Comparison of ENCODE assay signal across 9 cellular contexts in genomic region chr1:63698001-63698838, GRCh38.
A peak's percentile ranks its signal among the peaks of the same experiment; 100 is the strongest.
DNase-seq lines count a peak whose midpoint lies in the region; ATAC-seq and TF ChIP-seq lines count a peak whose summit lies in the region.
"Had no signal": no experiment of that assay in that cellular context is flagged by ENCODE, and none has a peak within 500 bp of the region (broad histone marks: within the 10 kb centered on the region; RNA-seq: fewer than 3 reads in every experiment).

No MANE protein-coding gene starts in this region.

- no peaks in the 10 kb centered on the region for H3K79me1 ChIP-seq in IMR-90 (ENCODE audit: low read depth in 1 of 2, low read length in 2 of 2)

- no peaks in the 10 kb centered on the region for H3K9me2 ChIP-seq in PC-9 (ENCODE audit: insufficient read depth)

- no peaks in the 10 kb centered on the region for H3K9me1 ChIP-seq in IMR-90 (ENCODE audit: insufficient read depth, low read length)

- TF ChIP-seq CTCF in IMR-90 (conservative IDR thresholded peaks at IDR 0.05; ENCODE audit: low read depth, low read length) = no peak
- TF ChIP-seq CTCF in tibial nerve (IDR thresholded peaks at IDR 0.05) = no peak
- no peak for TF ChIP-seq CTCF in PC-9 (conservative IDR thresholded peaks at IDR 0.05)

- no peak overlapping the region for H2BK5ac ChIP-seq in IMR-90 (ENCODE audit: low read depth, low read length, poor library complexity, severe bottlenecking)

- no peak overlapping the region for H3K18ac ChIP-seq in IMR-90 (ENCODE audit: low read depth, low read length)

- WGBS in IMR-90 (ENCODE audit: extremely low coverage in 2 of 2, insufficient read length in 1 of 2), 2 experiments = 50% methylated on average over 2 of the region's 13 CpGs; no CpG with 5 or more reads in 1 of the 2 experiments
- WGBS in tibial nerve, 2 donors = 56 to 57% methylated on average over 13 of the region's 13 CpGs

- ATAC-seq in IMR-90 (ENCODE audit: low read depth) (peak; percentile 76), GM21515 (IDR thresholded peaks at IDR 0.05; ENCODE audit: unreplicated experiment) (no peak)

- H3K79me2 ChIP-seq in PC-9 (ENCODE audit: low read depth) = no peaks in the 10 kb centered on the region

- no peaks in the 10 kb centered on the region for H3K9me3 ChIP-seq in IMR-90 (ENCODE audit: control insufficient read depth, insufficient read depth, low read length)
- no peaks in the 10 kb centered on the region for H3K9me3 ChIP-seq in muscle layer of colon (ENCODE audit: low read length)
- H3K9me3 ChIP-seq in tibial nerve = no peaks in the 10 kb centered on the region
- H3K9me3 ChIP-seq in PC-9 (ENCODE audit: insufficient read depth, low read depth) = no peaks in the 10 kb centered on the region

- no peak overlapping the region for H4K8ac ChIP-seq in IMR-90 (ENCODE audit: low read depth in 2 of 2, low read length in 2 of 2)

- H3K36me3 ChIP-seq in IMR-90 (ENCODE audit: control insufficient read depth, insufficient read depth, low read length) (no peaks in the 10 kb centered on the region), muscle layer of colon (ENCODE audit: insufficient read depth, low read length) (no peaks in the 10 kb centered on the region), tibial nerve (no peaks in the 10 kb centered on the region), PC-9 (ENCODE audit: low read depth) (no peaks in the 10 kb centered on the region)

- H3K4me3 ChIP-seq in IMR-90 (ENCODE audit: insufficient read depth, low read depth, low read length) (no peak overlapping the region), muscle layer of colon (ENCODE audit: low read depth in 1 of 2, low read length in 2 of 2) (no peak overlapping the region), tibial nerve (no peak overlapping the region), PC-9 (no peak overlapping the region)

- no peak overlapping the region for H3K4me2 ChIP-seq in IMR-90 (ENCODE audit: low read depth, low read length)
- no peak overlapping the region for H3K4me2 ChIP-seq in PC-9

- dilution Hi-C loops in IMR-90 (cut with HindIII; ENCODE audit: low sequenced_read_pairs, unreplicated experiment) = no loop called here

- H4K20me1 ChIP-seq in IMR-90 (ENCODE audit: insufficient read depth, low read length) (no peaks in the 10 kb centered on the region), PC-9 (ENCODE audit: insufficient read depth) (no peaks in the 10 kb centered on the region)

- TF ChIP-seq RAD21 in IMR-90 (IDR thresholded peaks at IDR 0.05; ENCODE audit: low read length) = no peak

- intact Hi-C loops in IMR-90 (cut with micrococcal nuclease) = no loop called here
- intact Hi-C loops in PC-9 (cut with micrococcal nuclease; ENCODE audit: unreplicated experiment) = no loop called here

- no peak overlapping the region for H3K56ac ChIP-seq in IMR-90 (ENCODE audit: extremely low read depth, insufficient read depth, low read length)

- H3K27me3 ChIP-seq in IMR-90 (ENCODE audit: control insufficient read depth, insufficient read depth, low read length) = peaks cover 10% of the 10 kb centered on the region
- H3K27me3 ChIP-seq in muscle layer of colon (ENCODE audit: control insufficient read depth in 1 of 2, insufficient read depth in 2 of 2, low read length in 2 of 2) = no peaks in the 10 kb centered on the region
- no peaks in the 10 kb centered on the region for H3K27me3 ChIP-seq in tibial nerve
- H3K27me3 ChIP-seq in PC-9 (ENCODE audit: insufficient read depth, low read depth) = no peaks in the 10 kb centered on the region

- POLR2A ChIA-PET in IMR-90 (lab: Charles Lee; ENCODE audit: unreplicated experiment) (no interaction called here), PC-9 (lab: Charles Lee; ENCODE audit: unreplicated experiment) (interaction anchor here (0.5 to 0.6 kb wide), 2 partner anchors 638 to 1166 kb away, joined by 3 to 4 read pairs; no protein-coding TSS in a partner anchor)

- H2AK5ac ChIP-seq in IMR-90 (ENCODE audit: low read depth, low read length) = no peak overlapping the region

- no peak overlapping the region for H3K4ac ChIP-seq in IMR-90 (ENCODE audit: low read depth, low read length)

- DNase-seq in IMR-90 (peak; percentile 33), foreskin melanocyte (peak; percentile 88), tibial nerve (ENCODE audit: low spot score in 2 of 2) (no peak), PC-9 (no peak), NCI-H146 treated with DMSO at 0.1 percent for 48 hours (lab: John Stamatoyannopoulos, UW; ENCODE audit: unreplicated experiment) (no peak)
- DNase-seq in activated naive CD4-positive, alpha-beta T cell treated with anti-CD3 and anti-CD28 coated beads, Interleukin-2, amount 50 U/mL, for 16 hours = no peak
- DNase-seq: NCI-H1694 had no signal

- H3F3A ChIP-seq in PC-9 (ENCODE audit: insufficient read depth, low read depth) = no peaks in the 10 kb centered on the region

- H2AK9ac ChIP-seq in IMR-90 (replicated peaks; ENCODE audit: low read depth, low read length, poor library complexity) = no peak overlapping the region

- BruUV-seq in IMR-90 (replicated peaks; lab: Mats Ljungman, UMichigan) (no TSS peak), PC-9 (replicated peaks; lab: Mats Ljungman, UMichigan) (no TSS peak)

- in situ Hi-C loops in IMR-90 (cut with MboI; ENCODE audit: low sequenced_read_pairs) = no loop called here

- no peak overlapping the region; the same call in 2 of the 3 replicates for H2BK15ac ChIP-seq in IMR-90 (ENCODE audit: low read depth, low read length)

- no peak overlapping the region for H3K14ac ChIP-seq in IMR-90 (replicated peaks; ENCODE audit: low read depth, low read length)

- H3K27ac ChIP-seq in IMR-90 (ENCODE audit: insufficient read depth, low read length) (no peak overlapping the region), muscle layer of colon (ENCODE audit: low read depth, low read length) (peak overlapping the region; percentile 59), tibial nerve (peak overlapping the region; percentile 19 to 81 (median 58)), PC-9 (no peak overlapping the region)

- H3K9ac ChIP-seq in IMR-90 (ENCODE audit: low read depth, low read length) (no peak overlapping the region), muscle layer of colon (ENCODE audit: low read length) (peak overlapping the region; percentile 12)

- H2AFZ ChIP-seq in IMR-90 (replicated peaks; ENCODE audit: low read length, poor library complexity) (no peak overlapping the region), PC-9 (no peak overlapping the region)

- no peak overlapping the region for H4K5ac ChIP-seq in IMR-90 (ENCODE audit: low read depth, low read length)

- H3K4me1 ChIP-seq in IMR-90 (ENCODE audit: control insufficient read depth, insufficient read depth, low read length) = peaks cover 3% of the 10 kb centered on the region; the same call in 1 of the 2 replicates
- peaks cover 35% of the 10 kb centered on the region for H3K4me1 ChIP-seq in muscle layer of colon (ENCODE audit: insufficient read depth, low read length)
- H3K4me1 ChIP-seq in tibial nerve = peaks cover 0 to 4% (median 0%) of the 10 kb centered on the region in 4 donors
- peaks cover 19% of the 10 kb centered on the region for H3K4me1 ChIP-seq in PC-9 (replicated peaks; ENCODE audit: insufficient read depth)

- TF ChIP-seq EP300 in tibial nerve (IDR thresholded peaks at IDR 0.05) = peak in 1 of 2 donors; percentile 52

- H3K23ac ChIP-seq in IMR-90 (ENCODE audit: low read depth, low read length) = no peak overlapping the region

- no peak overlapping the region for H2BK120ac ChIP-seq in IMR-90 (ENCODE audit: low read depth, low read length)

- no peak overlapping the region for H4K91ac ChIP-seq in IMR-90 (ENCODE audit: insufficient read depth, low read depth, low read length)

- CTCF ChIA-PET in IMR-90 (lab: Yijun Ruan, JAX) = no interaction called here
- CTCF ChIA-PET in PC-9 (lab: Charles Lee) = interaction anchor here (0.7 kb wide), 1 partner anchor 112 kb away, joined by 3 read pairs; no protein-coding TSS in a partner anchor

- no peak overlapping the region for H2BK20ac ChIP-seq in IMR-90 (ENCODE audit: low read depth, low read length)

- no peak for TF ChIP-seq POLR2A in IMR-90 (IDR thresholded peaks at IDR 0.05; ENCODE audit: low read depth, low read length)
- TF ChIP-seq POLR2A in tibial nerve (IDR thresholded peaks at IDR 0.05) = no peak

TF ChIP-seq in IMR-90, 13 proteins besides CTCF, POLR2A, EP300 and RAD21:
- TF ChIP-seq BHLHE40 (IDR thresholded peaks at IDR 0.05; ENCODE audit: low read depth, low read length) = 0 out of 2 replicates have a peak, but pooled peaks have one; percentile 12
- TF ChIP-seq ELK1 (IDR thresholded peaks at IDR 0.05; ENCODE audit: borderline replicate concordance, low read depth, low read length) = no peak
TF ChIP-seq in IMR-90: peak in this region for 1.

Comparison
In these comparisons a context has a peak if more than half of its experiments do, and no peak if none do; other contexts are left out.
1. DNase-seq: peak in IMR-90 (single experiment) and foreskin melanocyte (single experiment); none in tibial nerve (0 of 2), PC-9 (0 of 2), NCI-H146 treated with DMSO at 0.1 percent for 48 hours (single experiment) and activated naive CD4-positive, alpha-beta T cell treated with anti-CD3 and anti-CD28 coated beads, Interleukin-2, amount 50 U/mL, for 16 hours (single experiment).
2. H3K27ac ChIP-seq: peak in muscle layer of colon (single experiment) and tibial nerve (4 of 4); none in IMR-90 (single experiment) and PC-9 (single experiment).